In the genomic region with DNA sequence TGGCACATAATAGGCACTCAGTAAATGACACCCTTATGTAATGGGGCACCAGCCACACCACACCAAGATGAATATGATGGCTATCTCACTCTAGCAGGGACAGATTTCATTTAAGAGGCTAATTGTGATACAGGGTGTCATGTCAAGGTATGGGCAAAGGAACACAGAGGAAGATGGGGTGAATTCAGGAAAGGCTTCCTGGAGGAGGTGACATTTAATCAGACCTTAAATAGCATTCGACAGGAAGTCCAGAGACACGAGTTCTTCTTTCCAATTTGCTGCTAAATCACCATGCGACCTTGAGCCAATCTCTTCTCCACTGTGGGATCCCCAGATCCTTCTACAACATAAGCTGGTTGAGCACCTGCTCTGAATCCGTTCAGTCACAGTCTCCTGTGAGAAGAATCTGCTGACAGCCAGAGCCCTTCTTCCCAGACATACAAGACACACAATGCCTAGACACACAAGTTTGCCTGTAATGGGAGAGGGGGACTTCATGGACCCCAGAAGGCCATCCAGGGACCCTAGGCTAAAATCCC, we compare ENCODE assay signal across 19 cellular contexts. TPM values are rescaled to one million over a fixed set of nuclear protein-coding genes. Genes with fewer than 3 reads are reported as not detected.
DNase-seq lines count a peak whose midpoint lies in the region; ATAC-seq, FAIRE-seq and TF ChIP-seq lines count a peak whose summit lies in the region.
"Had no signal": no experiment of that assay in that cellular context is flagged by ENCODE, and none has a peak within 500 bp of the region (broad histone marks: within the 10 kb centered on the region; RNA-seq: fewer than 3 reads in every experiment).

No MANE protein-coding gene starts in this region.

- H3K4me3 ChIP-seq in A549: no peak overlapping the region
- peak overlapping the region in 1 of 2 experiments; percentile 74; a peak in 2 of 4 replicates for H3K4me3 ChIP-seq in DND-41 (ENCODE audit: low read depth in 1 of 2, low read length in 2 of 2)
- H3K4me3 ChIP-seq in MG63: no peak overlapping the region
- no peak overlapping the region for H3K4me3 ChIP-seq in mammary epithelial cell (replicated peaks in 1 of 3; ENCODE audit: insufficient read depth in 1 of 3, low read depth in 2 of 3, low read length in 3 of 3)
- no peak overlapping the region for H3K4me3 ChIP-seq in H7 (ENCODE audit: insufficient read depth, low read depth, low read length)
- H3K4me3 ChIP-seq: lower lobe of right lung, Peyer's patch, right lobe of liver had no signal

- H3K4me3 Mint-ChIP-seq in T-cell: peak overlapping the region; percentile 54 to 83 (median 64)
- peak overlapping the region; percentile 33 for H3K4me3 Mint-ChIP-seq in mesothelial cell of epicardium
- H3K4me3 Mint-ChIP-seq: activated T-cell treated with anti-CD3 and anti-CD28 coated beads, Interleukin-2, amount 50 U/mL, for 24 hours had no signal

- in situ Hi-C loops in mammary epithelial cell (cut with MboI; ENCODE audit: low sequenced_read_pairs in 2 of 2): no loop called here

- BruUV-seq in mammary epithelial cell (replicated peaks; lab: Mats Ljungman, UMichigan): no TSS peak

- no peaks in the 10 kb centered on the region for H3K27me3 ChIP-seq in DND-41 (ENCODE audit: insufficient read depth, low read length, poor library complexity)
- H3K27me3 ChIP-seq in MG63: peaks cover 5% of the 10 kb centered on the region; the same call in 1 of the 2 replicates
- H3K27me3 ChIP-seq in mammary epithelial cell (ENCODE audit: insufficient read depth, low read length): peaks cover 8% of the 10 kb centered on the region
- H3K27me3 ChIP-seq in H7 (ENCODE audit: control insufficient read depth, insufficient read depth, low read length): peaks cover 27% of the 10 kb centered on the region
- H3K27me3 ChIP-seq: right lobe of liver had no signal

- H3K36me3 Mint-ChIP-seq in T-cell: no peaks in the 10 kb centered on the region
- H3K36me3 Mint-ChIP-seq in mesothelial cell of epicardium: no peaks in the 10 kb centered on the region

- peaks cover 91% of the 10 kb centered on the region for H3K79me2 ChIP-seq in DND-41 (ENCODE audit: insufficient read depth, low read length)
- no peaks in the 10 kb centered on the region for H3K79me2 ChIP-seq in mammary epithelial cell (ENCODE audit: insufficient read depth, low read length)

- no peak for TF ChIP-seq POLR2A in A549 (IDR thresholded peaks at IDR 0.05; ENCODE audit: low read length)

- TF ChIP-seq EP300 in A549 (IDR thresholded peaks at IDR 0.05): no peak

- no peak for TF ChIP-seq RAD21 in A549 (conservative IDR thresholded peaks at IDR 0.05 in 1 of 2, IDR thresholded peaks at IDR 0.05 in 1 of 2)

- no peaks in the 10 kb centered on the region for H3K9me3 Mint-ChIP-seq in T-cell
- H3K9me3 Mint-ChIP-seq in mesothelial cell of epicardium: no peaks in the 10 kb centered on the region
- H3K9me3 Mint-ChIP-seq: activated T-cell treated with anti-CD3 and anti-CD28 coated beads, Interleukin-2, amount 50 U/mL, for 24 hours had no signal

- H3K9me3 ChIP-seq in A549: no peaks in the 10 kb centered on the region
- H3K9me3 ChIP-seq in DND-41 (ENCODE audit: insufficient read depth, low read length, severe bottlenecking): no peaks in the 10 kb centered on the region
- H3K9me3 ChIP-seq in MG63: no peaks in the 10 kb centered on the region
- H3K9me3 ChIP-seq in mammary epithelial cell (replicated peaks; ENCODE audit: insufficient read depth, low read length): no peaks in the 10 kb centered on the region
- H3K9me3 ChIP-seq: lower lobe of right lung, Peyer's patch, right lobe of liver had no signal

- H3K27me3 Mint-ChIP-seq in T-cell: peaks cover 0 to 1% of the 10 kb centered on the region in 2 donors
- peaks cover 65% of the 10 kb centered on the region for H3K27me3 Mint-ChIP-seq in mesothelial cell of epicardium (ENCODE audit: low read depth)
- H3K27me3 Mint-ChIP-seq: activated T-cell treated with anti-CD3 and anti-CD28 coated beads, Interleukin-2, amount 50 U/mL, for 24 hours had no signal

- no peak for FAIRE-seq in A549 (lab: Jason Lieb, UNC)
- FAIRE-seq: endothelial cell of umbilical vein, H54 had no signal

- H3K4me2 ChIP-seq in A549: no peak overlapping the region
- peak overlapping the region; percentile 82 for H3K4me2 ChIP-seq in DND-41 (ENCODE audit: insufficient read depth, low read length)
- no peak overlapping the region for H3K4me2 ChIP-seq in mammary epithelial cell (ENCODE audit: insufficient read depth, low read depth, low read length)

- POLR2A ChIA-PET in A549 (lab: Yijun Ruan, JAX) (no interaction called here), T-cell (lab: Charles Lee) (interaction anchor here in 1 of 2 donors (0.5 kb wide), 1 partner anchor 10 kb away, joined by 10 read pairs; no protein-coding TSS in a partner anchor)

- DNase-seq in A549 (ENCODE audit: low read depth in 1 of 2, low spot score in 1 of 2): no peak
- peak; percentile 40 for DNase-seq in DND-41
- DNase-seq in T-cell: no peak
- DNase-seq in mesothelial cell of epicardium (ENCODE audit: low spot score in 2 of 2, unreplicated experiment in 2 of 2): no peak
- no peak for DNase-seq in MG63
- no peak for DNase-seq in mammary epithelial cell
- DNase-seq in H7: no peak
- no peak for DNase-seq in LoVo (ENCODE audit: low spot score)
- DNase-seq: activated T-cell treated with anti-CD3 and anti-CD28 coated beads, Interleukin-2, amount 50 U/mL, for 24 hours; cortex of kidney; Kasumi-1; lower lobe of right lung; NCI-H1092 treated with DMSO at 0.1 percent for 48 hours; NCI-H2029 treated with DMSO at 0.1 percent for 48 hours; Peyer's patch; stimulated activated CD4-positive, alpha-beta T cell treated with anti-CD3 and anti-CD28 coated beads, Interleukin-15, amount 100 ng/mL, for 24 hours had no signal

- 21% methylated on average over 4 of the region's 4 CpGs for WGBS in A549 (ENCODE audit: missing lambda C conversion rate)
- 69% methylated on average over 4 of the region's 4 CpGs for WGBS in mammary epithelial cell (ENCODE audit: low coverage, missing lambda C conversion rate)

- intact Hi-C loops in mammary epithelial cell (cut with micrococcal nuclease): no loop called here

- H3K4me1 Mint-ChIP-seq in T-cell (peaks cover 30 to 57% (median 45%) of the 10 kb centered on the region in 3 donors), mesothelial cell of epicardium (no peaks in the 10 kb centered on the region)

- H3K36me3 ChIP-seq in DND-41 (ENCODE audit: insufficient read depth, low read length) (peaks cover 27% of the 10 kb centered on the region), MG63 (no peaks in the 10 kb centered on the region), mammary epithelial cell (ENCODE audit: insufficient read depth, low read length) (no peaks in the 10 kb centered on the region), H7 (replicated peaks; ENCODE audit: control insufficient read depth, insufficient read depth, low read length) (no peaks in the 10 kb centered on the region)
- H3K36me3 ChIP-seq: lower lobe of right lung, Peyer's patch, right lobe of liver had no signal

- peaks cover 19% of the 10 kb centered on the region for H4K20me1 ChIP-seq in DND-41 (ENCODE audit: insufficient read depth, low read length)
- no peaks in the 10 kb centered on the region for H4K20me1 ChIP-seq in mammary epithelial cell (ENCODE audit: insufficient read depth, low read length)

- H2AFZ ChIP-seq in DND-41 (ENCODE audit: low read depth, low read length): no peak overlapping the region
- no peak overlapping the region for H2AFZ ChIP-seq in mammary epithelial cell (ENCODE audit: low read depth, low read length)

- H3K27ac Mint-ChIP-seq in T-cell (peak overlapping the region; percentile 33 to 34), mesothelial cell of epicardium (no peak overlapping the region)
- H3K27ac Mint-ChIP-seq: activated T-cell treated with anti-CD3 and anti-CD28 coated beads, Interleukin-2, amount 50 U/mL, for 24 hours had no signal

- H3K4me1 ChIP-seq in A549 (0 out of 3 replicates have a peak, but pooled peaks cover 6% of the 10 kb centered on the region), DND-41 (ENCODE audit: insufficient read depth, low read length) (peaks cover 86% of the 10 kb centered on the region), mammary epithelial cell (ENCODE audit: insufficient read depth, low read length) (no peaks in the 10 kb centered on the region)
- H3K4me1 ChIP-seq: right lobe of liver had no signal

- ATAC-seq in A549 (no peak), DND-41 (ENCODE audit: insufficient read depth, low read depth) (no peak), T-cell (replicated peaks in 1 of 4) (no peak)

- TF ChIP-seq CTCF in A549 (IDR thresholded peaks at IDR 0.05): no peak
- no peak for TF ChIP-seq CTCF in DND-41 (IDR thresholded peaks at IDR 0.05; ENCODE audit: borderline replicate concordance, extremely low read depth, low read length, poor library complexity, severe bottlenecking)
- TF ChIP-seq CTCF in mesothelial cell of epicardium (IDR thresholded peaks at IDR 0.05; ENCODE audit: unreplicated experiment): no peak
- no peak for TF ChIP-seq CTCF in mammary epithelial cell (conservative IDR thresholded peaks at IDR 0.05 in 1 of 2, IDR thresholded peaks at IDR 0.05 in 1 of 2; ENCODE audit: extremely low read depth in 1 of 2, insufficient read depth in 1 of 2, low read depth in 1 of 2, low read length in 2 of 2)

- H3K9ac ChIP-seq in DND-41 (ENCODE audit: low read depth, low read length): peak overlapping the region; percentile 86
- H3K9ac ChIP-seq in mammary epithelial cell (ENCODE audit: insufficient read depth, low read length): no peak overlapping the region

- H3K27ac ChIP-seq in A549: no peak overlapping the region
- peak overlapping the region; percentile 93 for H3K27ac ChIP-seq in DND-41 (ENCODE audit: low read length)
- H3K27ac ChIP-seq in mammary epithelial cell (ENCODE audit: insufficient read depth, low read depth, low read length): no peak overlapping the region
- H3K27ac ChIP-seq: lower lobe of right lung, Peyer's patch, right lobe of liver had no signal

- CTCF ChIA-PET in A549 (lab: Yijun Ruan, JAX): interaction anchor here (1.2 to 11.0 kb wide), 4 partner anchors 37 to 99 kb away, joined by 3 to 142 read pairs (median 32); a partner anchor contains a TSS
- CTCF ChIA-PET in T-cell (lab: Charles Lee): interaction anchor here in 1 of 2 donors (0.5 to 0.6 kb wide), 2 partner anchors 86 to 117 kb away, joined by 3 read pairs; no protein-coding TSS in a partner anchor
- CTCF ChIA-PET in mammary epithelial cell (lab: Charles Lee; ENCODE audit: low non-redundant PET): no interaction called here

- dilution Hi-C loops in mammary epithelial cell (cut with HindIII; ENCODE audit: low sequenced_read_pairs): no loop called here

RNA-seq across cellular contexts. Expression of a gene that starts 1.5 kb away (rescaled TPM):
- polyA plus RNA-seq in A549 (2011; rRNA removed): 0.28 and 0.36 TPM in 2 replicates
- 0.36 and 0.51 TPM in 2 replicates for polyA plus RNA-seq in A549 (2012; cell fraction: cytosol; rRNA removed)
- 0.27 and 0.77 TPM in 2 replicates for polyA plus RNA-seq in A549 (2012; cell fraction: nucleus; rRNA removed)
- polyA plus RNA-seq in A549 (2017; fragmentation: RNase III; extraction: RNeasy Plus Mini Kit Qiagen cat#74134 plus additional on column Dnase treatment): 0.28 to 0.37 TPM (median 0.29 TPM) in 3 replicates
- 0.45 and 0.54 TPM in 2 replicates for polyA minus RNA-seq in A549 (2011; rRNA and poly(A)+ RNA removed)
- 10 to 100 TPM in 3 of 5 donors, 1 to 10 TPM in 2; 5.6 to 12.0 (median 10.4) TPM for total RNA-seq in T-cell
- 1.2 to 1.6 TPM (median 1.4 TPM) in 3 replicates for total RNA-seq in mesothelial cell of epicardium
- not detected in 2 replicates for total RNA-seq in MG63 (2014; rRNA removed; shearing (Covaris generic); ENCODE audit: low replicate concordance)
- under 1 TPM in 1 of 2 donors, not detected in 1; 0.09 TPM for total RNA-seq in mammary epithelial cell
- polyA plus RNA-seq in mammary epithelial cell: 0.01 TPM
- not detected for polyA minus RNA-seq in mammary epithelial cell
- 1.00 and 2.5 TPM in 2 replicates for total RNA-seq in H7 (2014; rRNA removed; shearing (Covaris generic))
